In the genomic region with DNA sequence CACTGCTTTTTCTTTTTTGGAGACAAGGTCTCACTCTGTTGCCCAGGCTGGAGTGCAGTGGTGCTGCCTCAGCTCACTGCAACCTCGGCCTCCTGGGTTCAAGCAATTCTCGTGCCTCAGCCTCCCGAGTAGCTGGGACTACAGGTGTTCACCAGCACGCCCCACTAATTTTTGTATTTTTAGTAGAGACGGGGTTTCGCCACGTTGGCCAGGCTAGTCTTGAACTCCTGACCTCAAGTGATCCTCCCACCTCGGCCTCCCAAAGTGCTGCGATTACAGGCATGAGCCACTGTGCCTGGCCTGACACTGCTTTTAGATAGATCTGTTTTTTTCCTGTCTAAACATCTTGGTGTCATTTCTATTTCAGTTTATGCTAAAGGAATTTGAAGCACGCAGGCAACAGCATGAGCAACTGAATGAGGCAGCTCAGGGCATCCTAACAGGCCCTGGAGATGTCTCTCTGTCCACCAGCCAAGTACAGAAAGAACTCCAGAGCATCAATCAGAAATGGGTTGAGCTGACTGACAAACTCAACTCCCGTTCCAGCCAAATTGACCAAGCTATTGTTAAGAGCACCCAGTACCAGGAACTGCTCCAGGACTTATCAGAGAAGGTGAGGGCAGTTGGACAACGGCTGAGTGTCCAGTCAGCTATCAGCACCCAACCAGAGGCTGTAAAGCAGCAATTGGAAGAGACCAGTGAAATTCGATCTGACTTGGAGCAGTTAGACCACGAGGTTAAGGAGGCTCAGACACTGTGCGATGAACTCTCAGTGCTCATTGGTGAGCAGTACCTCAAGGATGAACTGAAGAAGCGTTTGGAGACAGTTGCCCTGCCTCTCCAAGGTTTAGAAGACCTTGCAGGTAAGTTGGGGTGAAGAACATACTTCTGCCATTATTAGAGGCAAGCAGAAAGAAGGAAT, we compare ENCODE assay signal across 14 cellular contexts.
DNase-seq lines count a peak whose midpoint lies in the region; ATAC-seq and TF ChIP-seq lines count a peak whose summit lies in the region.
"Had no signal": no experiment of that assay in that cellular context is flagged by ENCODE, and none has a peak within 500 bp of the region (broad histone marks: within the 10 kb centered on the region; RNA-seq: fewer than 3 reads in every experiment).

No MANE protein-coding gene starts in this region.

- intact Hi-C loops in thyroid gland (cut with DNase I), result no loop called here
- intact Hi-C loops in adrenal gland (cut with DNase I), result no loop called here

- H3K4me3 ChIP-seq in thyroid gland (replicated peaks in 1 of 3), result no peak overlapping the region
- no peak overlapping the region for H3K4me3 ChIP-seq in adrenal gland
- H3K4me3 ChIP-seq: thoracic aorta had no signal

- H3K36me3 ChIP-seq in thyroid gland (peaks cover 59 to 71% of the 10 kb centered on the region in 2 donors), adrenal gland (replicated peaks in 1 of 2) (peaks cover 0 to 88% of the 10 kb centered on the region in 2 donors)

- H3K27ac Mint-ChIP-seq in activated naive CD8-positive, alpha-beta T cell treated with anti-CD3 and anti-CD28 coated beads, Interleukin-2, amount 50 U/mL, for 24 hours, result peak overlapping the region; percentile 27
- no peak overlapping the region for H3K27ac Mint-ChIP-seq in activated naive CD8-positive, alpha-beta T cell treated with anti-CD3 and anti-CD28 coated beads for 36 hours
- peak overlapping the region; percentile 32 for H3K27ac Mint-ChIP-seq in central memory CD8-positive, alpha-beta T cell (ENCODE audit: low read depth)
- H3K27ac Mint-ChIP-seq in type B pancreatic cell, result peak overlapping the region; percentile 28
- no peak overlapping the region for H3K27ac Mint-ChIP-seq in mesothelial cell of epicardium

- TF ChIP-seq CTCF in type B pancreatic cell (conservative IDR thresholded peaks at IDR 0.05), result no peak
- TF ChIP-seq CTCF in mesothelial cell of epicardium (IDR thresholded peaks at IDR 0.05; ENCODE audit: unreplicated experiment), result no peak
- TF ChIP-seq CTCF in thyroid gland (IDR thresholded peaks at IDR 0.05), result no peak
- no peak for TF ChIP-seq CTCF in adrenal gland (IDR thresholded peaks at IDR 0.05)

- no peaks in the 10 kb centered on the region for H3K27me3 ChIP-seq in thyroid gland
- H3K27me3 ChIP-seq in adrenal gland, result no peaks in the 10 kb centered on the region

- H3K36me3 Mint-ChIP-seq in activated naive CD8-positive, alpha-beta T cell treated with anti-CD3 and anti-CD28 coated beads, Interleukin-2, amount 50 U/mL, for 24 hours (ENCODE audit: low read depth), result peaks cover 36% of the 10 kb centered on the region
- H3K36me3 Mint-ChIP-seq in activated naive CD8-positive, alpha-beta T cell treated with anti-CD3 and anti-CD28 coated beads for 36 hours, result peaks cover 19% of the 10 kb centered on the region
- peaks cover 90% of the 10 kb centered on the region for H3K36me3 Mint-ChIP-seq in central memory CD8-positive, alpha-beta T cell (ENCODE audit: insufficient read depth)
- peaks cover 31% of the 10 kb centered on the region for H3K36me3 Mint-ChIP-seq in type B pancreatic cell
- H3K36me3 Mint-ChIP-seq in mesothelial cell of epicardium, result peaks cover 52% of the 10 kb centered on the region

- H3K27me3 Mint-ChIP-seq in activated naive CD8-positive, alpha-beta T cell treated with anti-CD3 and anti-CD28 coated beads, Interleukin-2, amount 50 U/mL, for 24 hours, result no peaks in the 10 kb centered on the region
- no peaks in the 10 kb centered on the region for H3K27me3 Mint-ChIP-seq in activated naive CD8-positive, alpha-beta T cell treated with anti-CD3 and anti-CD28 coated beads for 36 hours
- H3K27me3 Mint-ChIP-seq in central memory CD8-positive, alpha-beta T cell, result no peaks in the 10 kb centered on the region
- H3K27me3 Mint-ChIP-seq in type B pancreatic cell, result no peaks in the 10 kb centered on the region
- no peaks in the 10 kb centered on the region for H3K27me3 Mint-ChIP-seq in mesothelial cell of epicardium (ENCODE audit: low read depth)
- H3K27me3 Mint-ChIP-seq: brain had no signal

- 83 to 89% methylated on average over 16 of the region's 16 CpGs for WGBS in thyroid gland, 2 donors
- 80 to 89% (median 82%) methylated on average over 15 to 16 of the region's 16 CpGs for WGBS in adrenal gland, 4 donors

- H3K27ac ChIP-seq in thyroid gland, result no peak overlapping the region
- no peak overlapping the region for H3K27ac ChIP-seq in adrenal gland

- no peak for DNase-seq in activated naive CD8-positive, alpha-beta T cell treated with anti-CD3 and anti-CD28 coated beads, Interleukin-2, amount 50 U/mL, for 24 hours
- DNase-seq in activated naive CD8-positive, alpha-beta T cell treated with anti-CD3 and anti-CD28 coated beads for 36 hours, result no peak
- no peak for DNase-seq in central memory CD8-positive, alpha-beta T cell (ENCODE audit: low spot score in 2 of 2)
- DNase-seq in left lobe of liver (ENCODE audit: low spot score), result no peak
- no peak for DNase-seq in type B pancreatic cell (ENCODE audit: extremely low spot score, unreplicated experiment)
- DNase-seq in mesothelial cell of epicardium (ENCODE audit: low spot score in 2 of 2, unreplicated experiment in 2 of 2), result no peak
- DNase-seq in thyroid gland, result no peak
- DNase-seq in adrenal gland, result no peak
- DNase-seq: ACHN, Calu3, HCEC 1CT had no signal

- no peaks in the 10 kb centered on the region for H3K4me1 Mint-ChIP-seq in activated naive CD8-positive, alpha-beta T cell treated with anti-CD3 and anti-CD28 coated beads, Interleukin-2, amount 50 U/mL, for 24 hours
- H3K4me1 Mint-ChIP-seq in activated naive CD8-positive, alpha-beta T cell treated with anti-CD3 and anti-CD28 coated beads for 36 hours, result peaks cover 3% of the 10 kb centered on the region
- peaks cover 17% of the 10 kb centered on the region for H3K4me1 Mint-ChIP-seq in central memory CD8-positive, alpha-beta T cell
- H3K4me1 Mint-ChIP-seq in type B pancreatic cell (ENCODE audit: unreplicated experiment) (peaks cover 5% of the 10 kb centered on the region), mesothelial cell of epicardium (no peaks in the 10 kb centered on the region)

- ATAC-seq in activated naive CD8-positive, alpha-beta T cell treated with anti-CD3 and anti-CD28 coated beads, Interleukin-2, amount 50 U/mL, for 24 hours, result no peak
- no peak for ATAC-seq in central memory CD8-positive, alpha-beta T cell (replicated peaks; ENCODE audit: extremely low read depth, poor library complexity, severe bottlenecking)
- peak; percentile 61 for ATAC-seq in left lobe of liver
- ATAC-seq: activated CD4-positive, CD25-positive, alpha-beta regulatory T cell treated with anti-CD3 and anti-CD28 coated beads, Interleukin-2, amount 50 U/mL, for 24 hours had no signal

- H3K9me3 ChIP-seq in thyroid gland (no peaks in the 10 kb centered on the region), adrenal gland (replicated peaks in 1 of 3) (no peaks in the 10 kb centered on the region)
- H3K9me3 ChIP-seq: thoracic aorta had no signal

- no peaks in the 10 kb centered on the region for H3K9me3 Mint-ChIP-seq in activated naive CD8-positive, alpha-beta T cell treated with anti-CD3 and anti-CD28 coated beads, Interleukin-2, amount 50 U/mL, for 24 hours
- no peaks in the 10 kb centered on the region for H3K9me3 Mint-ChIP-seq in activated naive CD8-positive, alpha-beta T cell treated with anti-CD3 and anti-CD28 coated beads for 36 hours
- no peaks in the 10 kb centered on the region for H3K9me3 Mint-ChIP-seq in central memory CD8-positive, alpha-beta T cell
- H3K9me3 Mint-ChIP-seq in type B pancreatic cell, result no peaks in the 10 kb centered on the region
- H3K9me3 Mint-ChIP-seq in mesothelial cell of epicardium, result no peaks in the 10 kb centered on the region
- H3K9me3 Mint-ChIP-seq: brain had no signal

- TF ChIP-seq POLR2A in thyroid gland (IDR thresholded peaks at IDR 0.05) (no peak), adrenal gland (IDR thresholded peaks at IDR 0.05) (no peak)

- no peaks in the 10 kb centered on the region for H3K4me1 ChIP-seq in thyroid gland
- H3K4me1 ChIP-seq in adrenal gland (replicated peaks in 1 of 2), result peaks cover 0 to under 1% of the 10 kb centered on the region in 2 donors

- no peak overlapping the region for H3K4me3 Mint-ChIP-seq in activated naive CD8-positive, alpha-beta T cell treated with anti-CD3 and anti-CD28 coated beads, Interleukin-2, amount 50 U/mL, for 24 hours
- no peak overlapping the region for H3K4me3 Mint-ChIP-seq in activated naive CD8-positive, alpha-beta T cell treated with anti-CD3 and anti-CD28 coated beads for 36 hours
- no peak overlapping the region for H3K4me3 Mint-ChIP-seq in central memory CD8-positive, alpha-beta T cell
- no peak overlapping the region for H3K4me3 Mint-ChIP-seq in type B pancreatic cell
- no peak overlapping the region for H3K4me3 Mint-ChIP-seq in mesothelial cell of epicardium
- H3K4me3 Mint-ChIP-seq: brain had no signal

Comparison
In these comparisons a context has a peak if more than half of its experiments do, and no peak if none do; other contexts are left out.
1. H3K27ac Mint-ChIP-seq: peak in activated naive CD8-positive, alpha-beta T cell treated with anti-CD3 and anti-CD28 coated beads, Interleukin-2, amount 50 U/mL, for 24 hours (single experiment), central memory CD8-positive, alpha-beta T cell (single experiment) and type B pancreatic cell (single experiment); none in activated naive CD8-positive, alpha-beta T cell treated with anti-CD3 and anti-CD28 coated beads for 36 hours (single experiment) and mesothelial cell of epicardium (single experiment).